ENCODE assay signal across 22 cellular contexts in genomic region chr13:53422415-53422814, GRCh38.
A peak's percentile ranks its signal among the peaks of the same experiment; 100 is the strongest.
DNase-seq lines count a peak whose midpoint lies in the region; ATAC-seq, FAIRE-seq and TF ChIP-seq lines count a peak whose summit lies in the region.
"Had no signal": no experiment of that assay in that cellular context is flagged by ENCODE, and none has a peak within 500 bp of the region (broad histone marks: within the 10 kb centered on the region; RNA-seq: fewer than 3 reads in every experiment).

No MANE protein-coding gene starts in this region.

- no peak overlapping the region for H3K9ac ChIP-seq in Karpas-422 (ENCODE audit: low read length)

- no peaks in the 10 kb centered on the region; the same call in 1 of the 2 replicates for H3K9me2 ChIP-seq in Karpas-422 (replicated peaks; ENCODE audit: insufficient read depth, low read length)

- H2AFZ ChIP-seq in Karpas-422 (ENCODE audit: low read length): no peak overlapping the region
- H2AFZ ChIP-seq: GM23338 had no signal

- TF ChIP-seq CTCF in pancreas (IDR thresholded peaks at IDR 0.05): no peak

- H3K4me1 ChIP-seq in pancreas (no peaks in the 10 kb centered on the region), Karpas-422 (ENCODE audit: low read length) (no peaks in the 10 kb centered on the region)
- H3K4me1 ChIP-seq: A549, Caco-2 had no signal

- peak; percentile 97 for FAIRE-seq in A204.1 (lab: Jason Lieb, UNC)
- FAIRE-seq in TTC549 (lab: Jason Lieb, UNC): peak; percentile 86
- peak; percentile 51 for FAIRE-seq in endometrium (lab: Jason Lieb, UNC)
- peak; percentile 95 for FAIRE-seq in pancreas (lab: Jason Lieb, UNC)
- FAIRE-seq: A549, GM12878 had no signal

- H3K36me3 ChIP-seq in pancreas (no peaks in the 10 kb centered on the region), Karpas-422 (ENCODE audit: insufficient read depth, low read length) (no peaks in the 10 kb centered on the region)

- H3K9me3 ChIP-seq in pancreas (no peaks in the 10 kb centered on the region), Karpas-422 (ENCODE audit: low read length) (no peaks in the 10 kb centered on the region; the same call in 1 of the 2 replicates)
- H3K9me3 ChIP-seq: A549, Caco-2 had no signal

- no peaks in the 10 kb centered on the region for H4K20me1 ChIP-seq in Karpas-422 (ENCODE audit: insufficient read depth, low read depth, low read length)

- no peak overlapping the region for H3K4me2 ChIP-seq in Karpas-422 (ENCODE audit: low read depth, low read length, poor library complexity, severe bottlenecking)
- H3K4me2 ChIP-seq: A549, GM23338 had no signal

- H3K4me3 ChIP-seq in pancreas (no peak overlapping the region), Karpas-422 (ENCODE audit: low read length) (no peak overlapping the region)
- H3K4me3 ChIP-seq: A549, GM12878, GM23338 had no signal

- ATAC-seq in pancreas (no peak), HG03469 (IDR thresholded peaks at IDR 0.05; ENCODE audit: unreplicated experiment) (no peak)
- ATAC-seq: A549; CD8-positive, alpha-beta T cell; GM12878; GM23338; HCT116 had no signal

- H3K27ac ChIP-seq in pancreas (no peak overlapping the region), Karpas-422 (ENCODE audit: low read length) (no peak overlapping the region)
- H3K27ac ChIP-seq: 22Rv1, A549 had no signal

- no peaks in the 10 kb centered on the region for H3K79me2 ChIP-seq in Karpas-422 (ENCODE audit: low read length)

- no peaks in the 10 kb centered on the region for H3K27me3 ChIP-seq in pancreas
- no peaks in the 10 kb centered on the region for H3K27me3 ChIP-seq in Karpas-422 (ENCODE audit: low read length)

- DNase-seq in pancreas: no peak
- DNase-seq in Karpas-422: no peak
- DNase-seq in NCI-H526 treated with DMSO at 0.1 percent for 48 hours (lab: John Stamatoyannopoulos, UW): no peak
- no peak for DNase-seq in Ammon's horn (ENCODE audit: low spot score)
- DNase-seq: ACHN; AML-193; C1 segment of cervical spinal cord; Caco-2; CD8-positive, alpha-beta T cell; DMS153; DND-41; GDM1; H9 had no signal

- intact Hi-C loops in pancreas (cut with DNase I): no loop called here

- 73 to 79% methylated on average over 1 of the region's 1 CpG for WGBS in pancreas, 2 donors
